Comparison of ENCODE assay signal across 18 cellular contexts in the genomic region with DNA sequence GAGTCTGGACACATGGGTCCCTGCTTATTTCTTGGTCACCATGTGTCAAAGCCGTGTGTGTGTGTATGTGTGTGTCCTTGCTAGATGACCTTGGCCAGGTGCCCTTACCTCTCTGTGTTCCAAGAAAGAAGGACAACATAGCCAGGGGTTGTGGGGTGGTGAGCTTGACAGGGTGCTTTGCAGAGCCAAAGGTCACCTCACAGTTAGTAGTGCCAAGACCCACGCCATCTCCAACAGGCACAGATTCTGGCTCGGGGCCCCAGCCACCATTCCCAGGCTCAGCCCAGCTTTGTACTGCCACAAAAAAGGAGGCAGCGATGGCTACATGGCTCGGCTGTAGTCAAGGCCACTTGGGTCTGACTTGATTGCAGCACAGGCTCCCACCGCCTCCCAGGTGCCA. TPM values are rescaled to one million over a fixed set of nuclear protein-coding genes. Genes with fewer than 3 reads are reported as not detected.
DNase-seq lines count a peak whose midpoint lies in the region; ATAC-seq, FAIRE-seq and TF ChIP-seq lines count a peak whose summit lies in the region.
"Had no signal": no experiment of that assay in that cellular context is flagged by ENCODE, and none has a peak within 500 bp of the region (broad histone marks: within the 10 kb centered on the region; RNA-seq: fewer than 3 reads in every experiment).

No MANE protein-coding gene starts in this region.

- no peak overlapping the region for H3K9ac ChIP-seq in HepG2 (ENCODE audit: insufficient read depth, low read depth, low read length)
- H3K9ac ChIP-seq: GM23248 had no signal

- no peak for FAIRE-seq in HepG2 (lab: Jason Lieb, UNC)
- FAIRE-seq: D721Med had no signal

- no peaks in the 10 kb centered on the region for H3K9me3 ChIP-seq in OCI-LY7 (ENCODE audit: low read length)
- no peaks in the 10 kb centered on the region for H3K9me3 ChIP-seq in HepG2 (ENCODE audit: low read length)
- no peaks in the 10 kb centered on the region for H3K9me3 ChIP-seq in spleen

- H2AFZ ChIP-seq in OCI-LY7 (ENCODE audit: low read length) (no peak overlapping the region), HepG2 (ENCODE audit: low read length) (no peak overlapping the region)
- H2AFZ ChIP-seq: GM23248 had no signal

- TF ChIP-seq EP300 in HepG2 (IDR thresholded peaks at IDR 0.05; ENCODE audit: low read depth in 2 of 2, low read length in 2 of 2) (no peak), HepG2 (CRISPR knock-in tag; IDR thresholded peaks at IDR 0.05; ENCODE audit: borderline replicate concordance) (no peak)

- in situ Hi-C loops in HepG2 (cut with HindIII; ENCODE audit: extremely low pct_ligation_motif_present, low pct_unique_long_range_greater_than_20kb) = no loop called here

- H3K79me2 ChIP-seq in OCI-LY7 (ENCODE audit: insufficient read depth, low read depth, low read length) (no peaks in the 10 kb centered on the region), HepG2 (ENCODE audit: insufficient read depth, low read length) (no peaks in the 10 kb centered on the region)

- POLR2A ChIA-PET in OCI-LY7 (lab: Charles Lee) = interaction anchor here (2.7 kb wide), 1 partner anchor 18 kb away, joined by 19 read pairs; no protein-coding TSS in a partner anchor
- POLR2A ChIA-PET in HepG2 (lab: Yijun Ruan, JAX) = interaction anchor here (0.6 to 1.6 kb wide), 7 partner anchors 13 to 55 kb away, joined by 3 to 13 read pairs (median 4); partner anchors contain the start of gene CXXC5

- peaks cover 78% of the 10 kb centered on the region for H3K4me1 ChIP-seq in OCI-LY7 (ENCODE audit: insufficient read depth, low read length, poor library complexity, severe bottlenecking)
- peaks cover 79% of the 10 kb centered on the region for H3K4me1 ChIP-seq in HepG2 (ENCODE audit: insufficient read depth, low read length)
- H3K4me1 ChIP-seq in spleen = peaks cover 25 to 95% (median 77%) of the 10 kb centered on the region in 6 donors

- no peak overlapping the region for H3K4me3 ChIP-seq in OCI-LY7 (ENCODE audit: low read depth, low read length, poor library complexity, severe bottlenecking)
- H3K4me3 ChIP-seq in HepG2 (replicated peaks in 1 of 3; ENCODE audit: insufficient read depth in 1 of 3, low read depth in 2 of 3, low read length in 3 of 3) = no peak overlapping the region
- H3K4me3 ChIP-seq in spleen = no peak overlapping the region
- H3K4me3 ChIP-seq: cardiac muscle cell, GM23248 had no signal

- H3K27me3 ChIP-seq in HepG2 (ENCODE audit: control insufficient read depth in 1 of 2, insufficient read depth in 2 of 2, low read length in 2 of 2) (no peaks in the 10 kb centered on the region), spleen (replicated peaks in 1 of 7) (no peaks in the 10 kb centered on the region)
- H3K27me3 ChIP-seq: cardiac muscle cell had no signal

- H3K4me2 ChIP-seq in OCI-LY7 (ENCODE audit: low read length) (peak overlapping the region; percentile 74; the same call in 1 of the 2 replicates), HepG2 (ENCODE audit: low read depth, low read length) (no peak overlapping the region)

- H3K36me3 ChIP-seq in OCI-LY7 (ENCODE audit: insufficient read depth, low read length) (peaks cover 23% of the 10 kb centered on the region; the same call in 1 of the 2 replicates), HepG2 (replicated peaks in 1 of 2; ENCODE audit: control insufficient read depth in 1 of 2, insufficient read depth in 2 of 2, low read length in 2 of 2) (peaks cover under 1 to 9% of the 10 kb centered on the region in 2 experiments; a peak in 4 of 5 replicates), spleen (peaks cover 0 to 32% (median 7%) of the 10 kb centered on the region in 6 donors)

- TF ChIP-seq RAD21 in HepG2 (CRISPR knock-in tag; IDR thresholded peaks at IDR 0.05) = no peak

- TF ChIP-seq POLR2A in HepG2 (IDR thresholded peaks at IDR 0.05; ENCODE audit: insufficient read depth in 1 of 2, low read depth in 2 of 2, low read length in 2 of 2) = no peak; a peak in 1 of 4 replicates
- TF ChIP-seq POLR2A in spleen (IDR thresholded peaks at IDR 0.05) = no peak

- CTCF ChIA-PET in OCI-LY7 (lab: Charles Lee; ENCODE audit: unreplicated experiment) (interaction anchor here (1.2 to 5.2 kb wide), 2 partner anchors 17 to 54 kb away, joined by 5 to 49 read pairs; no protein-coding TSS in a partner anchor), HepG2 (lab: Yijun Ruan, JAX; ENCODE audit: low intra/inter-chr PET ratio, low total read pairs) (no interaction called here)

- peak overlapping the region; percentile 90 for H3K27ac ChIP-seq in OCI-LY7 (ENCODE audit: low read depth, low read length, poor library complexity, severe bottlenecking)
- H3K27ac ChIP-seq in cingulate gyrus (ENCODE audit: low read depth, low read length) = peak overlapping the region; percentile 97
- H3K27ac ChIP-seq in HepG2 (ENCODE audit: extremely low read length, insufficient read depth, low read length) = no peak overlapping the region
- H3K27ac ChIP-seq in spleen = peak overlapping the region in 6 of 8 donors; percentile 39 to 74 (median 46)
- H3K27ac ChIP-seq: GM23248 had no signal

- 72% methylated on average over 3 of the region's 6 CpGs for WGBS in HepG2 (ENCODE audit: low lambda C conversion rate)
- WGBS in spleen, 5 donors = 69 to 91% (median 81%) methylated on average over 1 to 6 of the region's 6 CpGs

- no peaks in the 10 kb centered on the region for H3K9me2 ChIP-seq in OCI-LY7 (ENCODE audit: insufficient read depth, low read length)

- no TSS peak for BruUV-seq in OCI-LY7 (replicated peaks; lab: Mats Ljungman, UMichigan)
- BruUV-seq in HepG2 (replicated peaks; lab: Mats Ljungman, UMichigan) = no TSS peak

- TF ChIP-seq CTCF in OCI-LY7 (conservative IDR thresholded peaks at IDR 0.05; ENCODE audit: low read length) (no peak), HepG2 (CRISPR knock-in tag; IDR thresholded peaks at IDR 0.05) (no peak), spleen (IDR thresholded peaks at IDR 0.05 in 8 of 11, conservative IDR thresholded peaks at IDR 0.05 in 3 of 11) (no peak)

- ATAC-seq in HepG2 = no peak
- ATAC-seq in HG02678 (IDR thresholded peaks at IDR 0.05; ENCODE audit: unreplicated experiment) = no peak
- ATAC-seq in HG02798 (IDR thresholded peaks at IDR 0.05; ENCODE audit: poor library complexity, unreplicated experiment) = no peak

- H4K20me1 ChIP-seq in OCI-LY7 (ENCODE audit: insufficient read depth, low read length) (no peaks in the 10 kb centered on the region), HepG2 (ENCODE audit: insufficient read depth, low read length) (no peaks in the 10 kb centered on the region)

- DNase-seq in OCI-LY7 (ENCODE audit: low spot score) (no peak), HepG2 (ENCODE audit: low spot score) (no peak), spleen (no peak), activated gamma-delta T cell (lab: John Stamatoyannopoulos, UW) (no peak), AG08396 (ENCODE audit: low spot score) (no peak)
- DNase-seq: activated naive CD4-positive, alpha-beta T cell treated with anti-CD3 and anti-CD28 coated beads, Interleukin-2, amount 50 U/mL, for 16 hours; GDM1; GM23248; hippocampal formation; NCI-H1436; SIG-M5; stimulated activated CD4-positive, alpha-beta T cell treated with anti-CD3 and anti-CD28 coated beads, Interleukin-1b, Interleukin-23, amount 100 ng/mL, for 48 hours; T-helper 2 cell had no signal

- intact Hi-C loops in OCI-LY7 (cut with micrococcal nuclease; ENCODE audit: unreplicated experiment) = no loop called here
- intact Hi-C loops in HepG2 (cut with micrococcal nuclease; ENCODE audit: unreplicated experiment) = no loop called here
- intact Hi-C loops in spleen (cut with DNase I; ENCODE audit: low total_unique reads) = loop anchor here (5.0 kb wide), 1 partner anchor 55 kb away; no protein-coding TSS in a partner anchor

TF ChIP-seq in HepG2, 621 proteins besides CTCF, POLR2A, EP300 and RAD21 (continues in another document):
- TF ChIP-seq ZSCAN9 (CRISPR knock-in tag; IDR thresholded peaks at IDR 0.05; ENCODE audit: borderline replicate concordance) = no peak
- no peak for TF ChIP-seq MTF1 (CRISPR knock-in tag; IDR thresholded peaks at IDR 0.05)
- no peak for TF ChIP-seq ZSCAN20 (CRISPR knock-in tag; IDR thresholded peaks at IDR 0.05; ENCODE audit: borderline replicate concordance)
- TF ChIP-seq SMARCC2 (IDR thresholded peaks at IDR 0.05) = no peak
- no peak for TF ChIP-seq YEATS2 (CRISPR knock-in tag; IDR thresholded peaks at IDR 0.05; ENCODE audit: borderline replicate concordance)
- TF ChIP-seq NFKB2 (CRISPR knock-in tag; IDR thresholded peaks at IDR 0.05; ENCODE audit: borderline replicate concordance) = no peak

RNA-seq across cellular contexts. Expression of gene CXXC5, which starts 39.5 kb away (rescaled TPM):
- 108 and 113 TPM in 2 replicates for total RNA-seq in OCI-LY7 (2014; rRNA removed; shearing (Covaris generic))
- 26.7 and 30.4 TPM in 2 replicates for total RNA-seq in OCI-LY7 (2022)
- total RNA-seq in HepG2 (2016; rRNA removed; fragmentation: Illumina TruSeq; extraction: Trizol) = 30.7 and 33.0 TPM in 2 replicates
- total RNA-seq in HepG2 (2016; cell fraction: cytosol; rRNA removed; fragmentation: Illumina TruSeq; extraction: Trizol; ENCODE audit: low read depth) = 7.4 and 8.6 TPM in 2 replicates
- total RNA-seq in HepG2 (2016; cell fraction: insoluble cytoplasmic fraction; rRNA removed; fragmentation: Illumina TruSeq; extraction: Trizol) = 30.5 and 33.5 TPM in 2 replicates
- 32.7 and 37.9 TPM in 2 replicates for total RNA-seq in HepG2 (2016; cell fraction: membrane; rRNA removed; fragmentation: Illumina TruSeq; extraction: Trizol)
- total RNA-seq in HepG2 (2016; cell fraction: nucleus; rRNA removed; fragmentation: Illumina TruSeq; extraction: Trizol) = 17.6 and 21.1 TPM in 2 replicates
- polyA plus RNA-seq in HepG2 (2011; rRNA removed) = 27.9 and 32.3 TPM in 2 replicates
- polyA plus RNA-seq in HepG2 (2011; cell fraction: cytosol; rRNA removed) = 20.7 and 35.7 TPM in 2 replicates
- 20.0 and 30.1 TPM in 2 replicates for polyA plus RNA-seq in HepG2 (2011; cell fraction: nucleus; rRNA removed)
- polyA plus RNA-seq in HepG2 (2012) = 21.9 and 26.2 TPM in 2 replicates
- polyA plus RNA-seq in HepG2 (2016; cell fraction: cytosol; fragmentation: Illumina TruSeq; extraction: Trizol; ENCODE audit: low read depth) = 7.7 and 8.6 TPM in 2 replicates
- 46.9 and 51.9 TPM in 2 replicates for polyA plus RNA-seq in HepG2 (2016; cell fraction: insoluble cytoplasmic fraction; fragmentation: Illumina TruSeq; extraction: Trizol; ENCODE audit: low read depth)
- polyA plus RNA-seq in HepG2 (2016; cell fraction: membrane; fragmentation: Illumina TruSeq; extraction: Trizol; ENCODE audit: low read depth) = 30.1 and 31.3 TPM in 2 replicates
- polyA plus RNA-seq in HepG2 (2016; cell fraction: nucleus; fragmentation: Illumina TruSeq; extraction: Trizol; ENCODE audit: insufficient read depth, low read depth) = 39.0 and 44.0 TPM in 2 replicates
- 13.2 and 63.5 TPM in 2 replicates for polyA minus RNA-seq in HepG2 (2011; rRNA and poly(A)+ RNA removed; ENCODE audit: low replicate concordance)
- 26.9 and 37.6 TPM in 2 replicates for polyA minus RNA-seq in HepG2 (2011; cell fraction: cytosol; rRNA and poly(A)+ RNA removed)
- 18.7 and 20.6 TPM in 2 replicates for polyA minus RNA-seq in HepG2 (2011; cell fraction: nucleus; rRNA and poly(A)+ RNA removed)
- total RNA-seq in spleen = 10 to 100 TPM; 57.5 to 69.5 (median 62.8) TPM
- 10 to 100 TPM; 46.4 to 69.5 (median 60.8) TPM for polyA plus RNA-seq in spleen
